Comparison of ENCODE assay signal across 2 cellular contexts in the genomic region with DNA sequence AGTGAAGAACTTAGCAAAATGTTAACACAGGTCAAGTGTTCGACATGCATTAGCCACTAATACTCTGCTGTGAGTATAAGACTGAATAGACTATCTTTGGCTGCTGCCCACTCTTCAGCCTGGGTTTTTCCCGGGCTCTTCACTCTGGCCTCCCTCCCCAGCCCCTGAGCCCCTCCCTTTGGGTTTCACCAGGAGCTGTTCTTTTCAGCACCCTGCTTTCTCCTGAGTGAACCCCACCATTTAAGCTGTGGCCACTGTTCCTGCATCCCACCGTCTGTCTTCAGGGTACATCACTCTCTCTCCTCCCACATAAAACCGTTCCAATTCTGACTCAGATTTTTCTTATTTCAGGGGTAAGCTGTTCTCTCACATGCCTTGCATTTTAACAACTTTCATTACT.
TF ChIP-seq lines count a peak whose summit lies in the region.

No MANE protein-coding gene starts in this region.

TF ChIP-seq in HEK293, 187 proteins besides CTCF, POLR2A, EP300 and RAD21 (continued from another document):
- TF ChIP-seq, protein P1, sequence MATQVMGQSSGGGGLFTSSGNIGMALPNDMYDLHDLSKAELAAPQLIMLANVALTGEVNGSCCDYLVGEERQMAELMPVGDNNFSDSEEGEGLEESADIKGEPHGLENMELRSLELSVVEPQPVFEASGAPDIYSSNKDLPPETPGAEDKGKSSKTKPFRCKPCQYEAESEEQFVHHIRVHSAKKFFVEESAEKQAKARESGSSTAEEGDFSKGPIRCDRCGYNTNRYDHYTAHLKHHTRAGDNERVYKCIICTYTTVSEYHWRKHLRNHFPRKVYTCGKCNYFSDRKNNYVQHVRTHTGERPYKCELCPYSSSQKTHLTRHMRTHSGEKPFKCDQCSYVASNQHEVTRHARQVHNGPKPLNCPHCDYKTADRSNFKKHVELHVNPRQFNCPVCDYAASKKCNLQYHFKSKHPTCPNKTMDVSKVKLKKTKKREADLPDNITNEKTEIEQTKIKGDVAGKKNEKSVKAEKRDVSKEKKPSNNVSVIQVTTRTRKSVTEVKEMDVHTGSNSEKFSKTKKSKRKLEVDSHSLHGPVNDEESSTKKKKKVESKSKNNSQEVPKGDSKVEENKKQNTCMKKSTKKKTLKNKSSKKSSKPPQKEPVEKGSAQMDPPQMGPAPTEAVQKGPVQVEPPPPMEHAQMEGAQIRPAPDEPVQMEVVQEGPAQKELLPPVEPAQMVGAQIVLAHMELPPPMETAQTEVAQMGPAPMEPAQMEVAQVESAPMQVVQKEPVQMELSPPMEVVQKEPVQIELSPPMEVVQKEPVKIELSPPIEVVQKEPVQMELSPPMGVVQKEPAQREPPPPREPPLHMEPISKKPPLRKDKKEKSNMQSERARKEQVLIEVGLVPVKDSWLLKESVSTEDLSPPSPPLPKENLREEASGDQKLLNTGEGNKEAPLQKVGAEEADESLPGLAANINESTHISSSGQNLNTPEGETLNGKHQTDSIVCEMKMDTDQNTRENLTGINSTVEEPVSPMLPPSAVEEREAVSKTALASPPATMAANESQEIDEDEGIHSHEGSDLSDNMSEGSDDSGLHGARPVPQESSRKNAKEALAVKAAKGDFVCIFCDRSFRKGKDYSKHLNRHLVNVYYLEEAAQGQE (tag by site-specific recombination; IDR thresholded peaks at IDR 0.05), result peak; percentile 58; the same call in 1 of the 2 replicates

TF ChIP-seq in GM12878, 131 proteins besides CTCF, POLR2A, EP300 and RAD21 (continued from another document):
- TF ChIP-seq, protein P1 (IDR thresholded peaks at IDR 0.05; ENCODE audit: low read depth, low read length), result peak; percentile 61; the same call in 1 of the 2 replicates
- no peak for TF ChIP-seq IKZF1 (conservative IDR thresholded peaks at IDR 0.05)
TF ChIP-seq in GM12878: peak in this region for 1.
